Comparison of ENCODE assay signal across 16 cellular contexts in genomic region chr12:68224613-68225285, GRCh38. TPM values are rescaled to one million over a fixed set of nuclear protein-coding genes. Genes with fewer than 3 reads are reported as not detected.
A peak's percentile ranks its signal among the peaks of the same experiment; 100 is the strongest.
DNase-seq lines count a peak whose midpoint lies in the region; ATAC-seq and TF ChIP-seq lines count a peak whose summit lies in the region.
"Had no signal": no experiment of that assay in that cellular context is flagged by ENCODE, and none has a peak within 500 bp of the region (broad histone marks: within the 10 kb centered on the region; RNA-seq: fewer than 3 reads in every experiment).

No MANE protein-coding gene starts in this region.

- peak overlapping the region; percentile 11 for H3K4me2 ChIP-seq in skeletal muscle satellite cell (ENCODE audit: low read length)

- H3K9me3 ChIP-seq in RWPE2 (ENCODE audit: severe bottlenecking) (no peaks in the 10 kb centered on the region), skeletal muscle satellite cell (replicated peaks; ENCODE audit: low read length) (no peaks in the 10 kb centered on the region)
- H3K9me3 ChIP-seq: suprapubic skin had no signal

- H3K27me3 Mint-ChIP-seq in activated CD4-positive, alpha-beta T cell treated with anti-CD3 and anti-CD28 coated beads, Interleukin-2, amount 10 ng/mL, durations not matched to agents 24 days and 14 days: peaks cover 9% of the 10 kb centered on the region
- H3K27me3 Mint-ChIP-seq in activated CD4-positive, alpha-beta T cell treated with anti-CD3 and anti-CD28 coated beads for 36 hours: peaks cover 10% of the 10 kb centered on the region

- no peak for DNase-seq in activated CD4-positive, alpha-beta T cell treated with anti-CD3 and anti-CD28 coated beads, Interleukin-2, amount 10 ng/mL, durations not matched to agents 24 days and 14 days
- no peak for DNase-seq in activated CD4-positive, alpha-beta T cell treated with anti-CD3 and anti-CD28 coated beads for 36 hours
- DNase-seq in RWPE2 (ENCODE audit: low spot score): no peak
- peak; percentile 73 for DNase-seq in epithelial cell of prostate (ENCODE audit: low read depth, low spot score)
- DNase-seq in head of caudate nucleus: no peak
- DNase-seq in NCI-H748 treated with DMSO at 0.1 percent for 48 hours (lab: John Stamatoyannopoulos, UW): no peak
- DNase-seq: activated CD8-positive, alpha-beta memory T cell treated with anti-CD3 and anti-CD28 coated beads for 24 hours; activated gamma-delta T cell treated with Interleukin-2 at 50 U/mL for 16 hours; hypothalamus; left colon; NCI-H187; NCI-H510A had no signal

- no peak for TF ChIP-seq CTCF in RWPE2 (IDR thresholded peaks at IDR 0.05; ENCODE audit: poor library complexity, severe bottlenecking)

- H3K36me3 ChIP-seq in RWPE2 (ENCODE audit: low read depth) (no peaks in the 10 kb centered on the region), skeletal muscle satellite cell (ENCODE audit: insufficient read depth, low read length) (no peaks in the 10 kb centered on the region)
- H3K36me3 ChIP-seq: suprapubic skin had no signal

- no peaks in the 10 kb centered on the region for H3K27me3 ChIP-seq in RWPE2 (ENCODE audit: insufficient read depth, poor library complexity, severe bottlenecking)
- H3K27me3 ChIP-seq in skeletal muscle satellite cell (ENCODE audit: control insufficient read depth, insufficient read depth, low read length): no peaks in the 10 kb centered on the region
- H3K27me3 ChIP-seq: suprapubic skin had no signal

- POLR2A ChIA-PET in activated CD4-positive, alpha-beta T cell treated with anti-CD3 and anti-CD28 coated beads for 36 hours (lab: Charles Lee): no interaction called here

- CTCF ChIA-PET in activated CD4-positive, alpha-beta T cell treated with anti-CD3 and anti-CD28 coated beads for 36 hours (lab: Charles Lee): interaction anchor here (0.6 to 6.1 kb wide), 12 partner anchors 12 to 184 kb away, joined by 3 to 143 read pairs (median 7); no protein-coding TSS in a partner anchor

- H3K27ac ChIP-seq in RWPE2 (ENCODE audit: poor library complexity, severe bottlenecking) (no peak overlapping the region), epithelial cell of prostate (no peak overlapping the region)
- H3K27ac ChIP-seq: suprapubic skin had no signal

- no peak for ATAC-seq in activated CD4-positive, alpha-beta T cell treated with anti-CD3 and anti-CD28 coated beads for 36 hours
- ATAC-seq in RWPE2 (ENCODE audit: low read depth) (peak; percentile 59), GM21528 (IDR thresholded peaks at IDR 0.05; ENCODE audit: low FRiP score, unreplicated experiment) (no peak)
- ATAC-seq: left colon had no signal

- H3K4me3 Mint-ChIP-seq in activated CD4-positive, alpha-beta T cell treated with anti-CD3 and anti-CD28 coated beads, Interleukin-2, amount 10 ng/mL, durations not matched to agents 24 days and 14 days: peak overlapping the region; percentile 27
- H3K4me3 Mint-ChIP-seq in activated CD4-positive, alpha-beta T cell treated with anti-CD3 and anti-CD28 coated beads for 36 hours: no peak overlapping the region

- peaks cover 17% of the 10 kb centered on the region for H3K4me1 Mint-ChIP-seq in activated CD4-positive, alpha-beta T cell treated with anti-CD3 and anti-CD28 coated beads, Interleukin-2, amount 10 ng/mL, durations not matched to agents 24 days and 14 days
- peaks cover 10% of the 10 kb centered on the region for H3K4me1 Mint-ChIP-seq in activated CD4-positive, alpha-beta T cell treated with anti-CD3 and anti-CD28 coated beads for 36 hours

- no peaks in the 10 kb centered on the region for H3K9me3 Mint-ChIP-seq in activated CD4-positive, alpha-beta T cell treated with anti-CD3 and anti-CD28 coated beads, Interleukin-2, amount 10 ng/mL, durations not matched to agents 24 days and 14 days
- no peaks in the 10 kb centered on the region for H3K9me3 Mint-ChIP-seq in activated CD4-positive, alpha-beta T cell treated with anti-CD3 and anti-CD28 coated beads for 36 hours (ENCODE audit: low read depth)

- peaks cover 6% of the 10 kb centered on the region for H3K4me1 ChIP-seq in RWPE2 (ENCODE audit: insufficient read depth, poor library complexity, severe bottlenecking)
- peaks cover 24% of the 10 kb centered on the region for H3K4me1 ChIP-seq in skeletal muscle satellite cell (ENCODE audit: control insufficient read depth, insufficient read depth, low read length)

- H3K36me3 Mint-ChIP-seq in activated CD4-positive, alpha-beta T cell treated with anti-CD3 and anti-CD28 coated beads, Interleukin-2, amount 10 ng/mL, durations not matched to agents 24 days and 14 days (ENCODE audit: low read depth): no peaks in the 10 kb centered on the region
- H3K36me3 Mint-ChIP-seq in activated CD4-positive, alpha-beta T cell treated with anti-CD3 and anti-CD28 coated beads for 36 hours (ENCODE audit: low read depth): no peaks in the 10 kb centered on the region

- peak overlapping the region; percentile 27 for H3K9ac ChIP-seq in skeletal muscle satellite cell (ENCODE audit: low read depth, low read length)

- no peak overlapping the region for H3K4me3 ChIP-seq in RWPE2 (ENCODE audit: severe bottlenecking)
- no peak overlapping the region for H3K4me3 ChIP-seq in skeletal muscle satellite cell (ENCODE audit: low read length)
- H3K4me3 ChIP-seq: suprapubic skin had no signal

- H3K27ac Mint-ChIP-seq in activated CD4-positive, alpha-beta T cell treated with anti-CD3 and anti-CD28 coated beads, Interleukin-2, amount 10 ng/mL, durations not matched to agents 24 days and 14 days: peak overlapping the region; percentile 21
- no peak overlapping the region for H3K27ac Mint-ChIP-seq in activated CD4-positive, alpha-beta T cell treated with anti-CD3 and anti-CD28 coated beads for 36 hours

- intact Hi-C loops in activated CD4-positive, alpha-beta T cell treated with anti-CD3 and anti-CD28 coated beads, Interleukin-2, amount 10 ng/mL, durations not matched to agents 24 days and 14 days (cut with micrococcal nuclease): loop anchor here (2.0 to 10.0 kb wide), 3 partner anchors 34 to 580 kb away; partner anchors contain the start of genes MDM1 and MDM2
- intact Hi-C loops in activated CD4-positive, alpha-beta T cell treated with anti-CD3 and anti-CD28 coated beads for 36 hours (cut with DNase I, micrococcal nuclease): loop anchor here in 1 of 2 experiments (10.0 kb wide), 1 partner anchor 460 kb away; the partner anchor contains the start of gene NUP107
- intact Hi-C loops in head of caudate nucleus (cut with DNase I): loop anchor here (10.0 kb wide), 1 partner anchor 180 kb away; no protein-coding TSS in a partner anchor

RNA-seq across cellular contexts. Expression of gene IL26, which starts 0.9 kb away (rescaled TPM):
- 6.9 and 7.7 TPM in 2 replicates for total RNA-seq in activated CD4-positive, alpha-beta T cell treated with anti-CD3 and anti-CD28 coated beads, Interleukin-2, amount 10 ng/mL, durations not matched to agents 24 days and 14 days
- 1 to 10 TPM in 1 of 2 experiments, under 1 TPM in 1; 0.56 to 1.1 TPM for total RNA-seq in activated CD4-positive, alpha-beta T cell treated with anti-CD3 and anti-CD28 coated beads for 36 hours
- not detected in 2 replicates for total RNA-seq in skeletal muscle satellite cell (2012; rRNA removed)
- total RNA-seq: A172, left colon, suprapubic skin had no signal

RNA-seq across cellular contexts. Expression of gene IL22, which starts 28.7 kb away (rescaled TPM):
- total RNA-seq in activated CD4-positive, alpha-beta T cell treated with anti-CD3 and anti-CD28 coated beads, Interleukin-2, amount 10 ng/mL, durations not matched to agents 24 days and 14 days: 2.4 and 3.1 TPM in 2 replicates
- total RNA-seq in activated CD4-positive, alpha-beta T cell treated with anti-CD3 and anti-CD28 coated beads for 36 hours: 1 to 10 TPM; 1.4 to 1.6 TPM
- total RNA-seq in skeletal muscle satellite cell (2012; rRNA removed): not detected in 2 replicates
- total RNA-seq: A172, left colon, suprapubic skin had no signal
